Comparison of ENCODE assay signal across 1 cellular context in the genomic region with DNA sequence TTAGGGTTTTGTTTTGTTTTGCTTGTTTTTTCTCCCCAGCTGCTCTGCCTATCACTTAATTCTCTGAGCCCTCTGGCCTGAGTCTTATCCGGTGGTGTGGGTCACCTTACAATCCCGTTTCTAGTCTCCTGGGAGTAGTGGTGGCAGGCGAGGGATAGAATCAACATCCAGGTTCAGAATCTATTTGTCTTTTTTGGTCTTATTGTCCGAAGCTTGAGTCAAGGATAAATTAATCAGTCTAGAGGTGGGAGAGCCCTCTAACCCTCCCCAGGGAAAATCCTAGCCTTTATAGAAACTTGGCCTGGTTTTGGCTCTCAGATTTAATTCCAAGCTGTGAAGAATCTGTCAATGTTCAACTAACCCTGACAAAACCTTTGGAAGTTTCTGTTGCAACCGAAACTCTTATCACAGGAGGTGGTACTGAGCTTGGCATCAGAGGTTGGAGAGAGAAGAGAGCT.
TF ChIP-seq lines count a peak whose summit lies in the region.

No MANE protein-coding gene starts in this region.

TF ChIP-seq in HepG2, 621 proteins besides CTCF, POLR2A, EP300 and RAD21 (continued from another document):
- TF ChIP-seq, protein P1, sequence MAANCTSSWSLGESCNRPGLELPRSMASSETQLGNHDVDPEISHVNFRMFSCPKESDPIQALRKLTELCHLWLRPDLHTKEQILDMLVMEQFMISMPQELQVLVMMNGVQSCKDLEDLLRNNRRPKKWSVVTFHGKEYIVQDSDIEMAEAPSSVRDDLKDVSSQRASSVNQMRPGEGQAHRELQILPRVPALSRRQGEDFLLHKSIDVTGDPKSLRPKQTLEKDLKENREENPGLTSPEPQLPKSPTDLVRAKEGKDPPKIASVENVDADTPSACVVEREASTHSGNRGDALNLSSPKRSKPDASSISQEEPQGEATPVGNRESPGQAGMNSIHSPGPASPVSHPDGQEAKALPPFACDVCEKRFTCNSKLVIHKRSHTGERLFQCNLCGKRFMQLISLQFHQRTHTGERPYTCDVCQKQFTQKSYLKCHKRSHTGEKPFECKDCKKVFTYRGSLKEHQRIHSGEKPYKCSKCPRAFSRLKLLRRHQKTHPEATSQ (CRISPR knock-in tag; IDR thresholded peaks at IDR 0.05; ENCODE audit: borderline replicate concordance), result no peak
- TF ChIP-seq MAF1 (CRISPR knock-in tag; IDR thresholded peaks at IDR 0.05; ENCODE audit: borderline replicate concordance) (no peak), TBX2 (CRISPR knock-in tag; IDR thresholded peaks at IDR 0.05; ENCODE audit: borderline replicate concordance) (peak; percentile 63; the same call in 1 of the 2 replicates), PITX1 (CRISPR knock-in tag; IDR thresholded peaks at IDR 0.05) (0 out of 2 replicates have a peak, but pooled peaks have one; percentile 20), CREB1 (IDR thresholded peaks at IDR 0.05) (no peak), CREB1 (CRISPR knock-in tag; IDR thresholded peaks at IDR 0.05) (peak; percentile 47; the same call in 1 of the 2 replicates), ZMYM4 (CRISPR knock-in tag; IDR thresholded peaks at IDR 0.05) (peak; percentile 13; the same call in 1 of the 2 replicates), SOX6 (IDR thresholded peaks at IDR 0.05) (no peak), SOX6 (CRISPR knock-in tag; IDR thresholded peaks at IDR 0.05) (peak; percentile 57; the same call in 1 of the 2 replicates), ZNF558 (CRISPR knock-in tag; IDR thresholded peaks at IDR 0.05; ENCODE audit: borderline replicate concordance) (no peak), HMG20A (CRISPR knock-in tag; IDR thresholded peaks at IDR 0.05; ENCODE audit: borderline replicate concordance) (0 out of 2 replicates have a peak, but pooled peaks have one; percentile 18), KLF16 (CRISPR knock-in tag; IDR thresholded peaks at IDR 0.05) (peak in 1 of 2 experiments; percentile 47; a peak in 1 of 4 replicates), MBNL3 (CRISPR knock-in tag; conservative IDR thresholded peaks at IDR 0.05) (no peak), ZSCAN29 (CRISPR knock-in tag; conservative IDR thresholded peaks at IDR 0.05) (no peak), MED1 (CRISPR knock-in tag; IDR thresholded peaks at IDR 0.05) (0 out of 2 replicates have a peak, but pooled peaks have one; percentile 8), ZNF430 (CRISPR knock-in tag; IDR thresholded peaks at IDR 0.05) (no peak), NR2F2 (IDR thresholded peaks at IDR 0.05; ENCODE audit: borderline replicate concordance, low read depth) (no peak), FOXA1 (IDR thresholded peaks at IDR 0.05) (no peak), FOXA1 (CRISPR knock-in tag; IDR thresholded peaks at IDR 0.05) (no peak), ZNF10 (CRISPR knock-in tag; IDR thresholded peaks at IDR 0.05; ENCODE audit: borderline replicate concordance, low read depth) (no peak), SAP130 (CRISPR knock-in tag; IDR thresholded peaks at IDR 0.05; ENCODE audit: low read depth) (peak; percentile 21; the same call in 1 of the 2 replicates), ZSCAN31 (CRISPR knock-in tag; IDR thresholded peaks at IDR 0.05; ENCODE audit: low read depth) (no peak), HMG20B (CRISPR knock-in tag; conservative IDR thresholded peaks at IDR 0.05) (no peak), ZNF572 (CRISPR knock-in tag; IDR thresholded peaks at IDR 0.05) (no peak)
- TF ChIP-seq, protein P2, sequence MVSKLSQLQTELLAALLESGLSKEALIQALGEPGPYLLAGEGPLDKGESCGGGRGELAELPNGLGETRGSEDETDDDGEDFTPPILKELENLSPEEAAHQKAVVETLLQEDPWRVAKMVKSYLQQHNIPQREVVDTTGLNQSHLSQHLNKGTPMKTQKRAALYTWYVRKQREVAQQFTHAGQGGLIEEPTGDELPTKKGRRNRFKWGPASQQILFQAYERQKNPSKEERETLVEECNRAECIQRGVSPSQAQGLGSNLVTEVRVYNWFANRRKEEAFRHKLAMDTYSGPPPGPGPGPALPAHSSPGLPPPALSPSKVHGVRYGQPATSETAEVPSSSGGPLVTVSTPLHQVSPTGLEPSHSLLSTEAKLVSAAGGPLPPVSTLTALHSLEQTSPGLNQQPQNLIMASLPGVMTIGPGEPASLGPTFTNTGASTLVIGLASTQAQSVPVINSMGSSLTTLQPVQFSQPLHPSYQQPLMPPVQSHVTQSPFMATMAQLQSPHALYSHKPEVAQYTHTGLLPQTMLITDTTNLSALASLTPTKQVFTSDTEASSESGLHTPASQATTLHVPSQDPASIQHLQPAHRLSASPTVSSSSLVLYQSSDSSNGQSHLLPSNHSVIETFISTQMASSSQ (IDR thresholded peaks at IDR 0.05; ENCODE audit: low read depth), result peak; percentile 85
- TF ChIP-seq, protein P2 (CRISPR knock-in tag; IDR thresholded peaks at IDR 0.05; ENCODE audit: borderline replicate concordance), result peak; percentile 87
- TF ChIP-seq, protein P3, sequence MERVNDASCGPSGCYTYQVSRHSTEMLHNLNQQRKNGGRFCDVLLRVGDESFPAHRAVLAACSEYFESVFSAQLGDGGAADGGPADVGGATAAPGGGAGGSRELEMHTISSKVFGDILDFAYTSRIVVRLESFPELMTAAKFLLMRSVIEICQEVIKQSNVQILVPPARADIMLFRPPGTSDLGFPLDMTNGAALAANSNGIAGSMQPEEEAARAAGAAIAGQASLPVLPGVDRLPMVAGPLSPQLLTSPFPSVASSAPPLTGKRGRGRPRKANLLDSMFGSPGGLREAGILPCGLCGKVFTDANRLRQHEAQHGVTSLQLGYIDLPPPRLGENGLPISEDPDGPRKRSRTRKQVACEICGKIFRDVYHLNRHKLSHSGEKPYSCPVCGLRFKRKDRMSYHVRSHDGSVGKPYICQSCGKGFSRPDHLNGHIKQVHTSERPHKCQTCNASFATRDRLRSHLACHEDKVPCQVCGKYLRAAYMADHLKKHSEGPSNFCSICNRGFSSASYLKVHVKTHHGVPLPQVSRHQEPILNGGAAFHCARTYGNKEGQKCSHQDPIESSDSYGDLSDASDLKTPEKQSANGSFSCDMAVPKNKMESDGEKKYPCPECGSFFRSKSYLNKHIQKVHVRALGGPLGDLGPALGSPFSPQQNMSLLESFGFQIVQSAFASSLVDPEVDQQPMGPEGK (CRISPR knock-in tag; IDR thresholded peaks at IDR 0.05), result peak; percentile 58; the same call in 1 of the 2 replicates
- TF ChIP-seq, protein P4, sequence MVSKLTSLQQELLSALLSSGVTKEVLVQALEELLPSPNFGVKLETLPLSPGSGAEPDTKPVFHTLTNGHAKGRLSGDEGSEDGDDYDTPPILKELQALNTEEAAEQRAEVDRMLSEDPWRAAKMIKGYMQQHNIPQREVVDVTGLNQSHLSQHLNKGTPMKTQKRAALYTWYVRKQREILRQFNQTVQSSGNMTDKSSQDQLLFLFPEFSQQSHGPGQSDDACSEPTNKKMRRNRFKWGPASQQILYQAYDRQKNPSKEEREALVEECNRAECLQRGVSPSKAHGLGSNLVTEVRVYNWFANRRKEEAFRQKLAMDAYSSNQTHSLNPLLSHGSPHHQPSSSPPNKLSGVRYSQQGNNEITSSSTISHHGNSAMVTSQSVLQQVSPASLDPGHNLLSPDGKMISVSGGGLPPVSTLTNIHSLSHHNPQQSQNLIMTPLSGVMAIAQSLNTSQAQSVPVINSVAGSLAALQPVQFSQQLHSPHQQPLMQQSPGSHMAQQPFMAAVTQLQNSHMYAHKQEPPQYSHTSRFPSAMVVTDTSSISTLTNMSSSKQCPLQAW (CRISPR knock-in tag; IDR thresholded peaks at IDR 0.05), result peak; percentile 56; the same call in 1 of the 2 replicates
- TF ChIP-seq, protein P5, sequence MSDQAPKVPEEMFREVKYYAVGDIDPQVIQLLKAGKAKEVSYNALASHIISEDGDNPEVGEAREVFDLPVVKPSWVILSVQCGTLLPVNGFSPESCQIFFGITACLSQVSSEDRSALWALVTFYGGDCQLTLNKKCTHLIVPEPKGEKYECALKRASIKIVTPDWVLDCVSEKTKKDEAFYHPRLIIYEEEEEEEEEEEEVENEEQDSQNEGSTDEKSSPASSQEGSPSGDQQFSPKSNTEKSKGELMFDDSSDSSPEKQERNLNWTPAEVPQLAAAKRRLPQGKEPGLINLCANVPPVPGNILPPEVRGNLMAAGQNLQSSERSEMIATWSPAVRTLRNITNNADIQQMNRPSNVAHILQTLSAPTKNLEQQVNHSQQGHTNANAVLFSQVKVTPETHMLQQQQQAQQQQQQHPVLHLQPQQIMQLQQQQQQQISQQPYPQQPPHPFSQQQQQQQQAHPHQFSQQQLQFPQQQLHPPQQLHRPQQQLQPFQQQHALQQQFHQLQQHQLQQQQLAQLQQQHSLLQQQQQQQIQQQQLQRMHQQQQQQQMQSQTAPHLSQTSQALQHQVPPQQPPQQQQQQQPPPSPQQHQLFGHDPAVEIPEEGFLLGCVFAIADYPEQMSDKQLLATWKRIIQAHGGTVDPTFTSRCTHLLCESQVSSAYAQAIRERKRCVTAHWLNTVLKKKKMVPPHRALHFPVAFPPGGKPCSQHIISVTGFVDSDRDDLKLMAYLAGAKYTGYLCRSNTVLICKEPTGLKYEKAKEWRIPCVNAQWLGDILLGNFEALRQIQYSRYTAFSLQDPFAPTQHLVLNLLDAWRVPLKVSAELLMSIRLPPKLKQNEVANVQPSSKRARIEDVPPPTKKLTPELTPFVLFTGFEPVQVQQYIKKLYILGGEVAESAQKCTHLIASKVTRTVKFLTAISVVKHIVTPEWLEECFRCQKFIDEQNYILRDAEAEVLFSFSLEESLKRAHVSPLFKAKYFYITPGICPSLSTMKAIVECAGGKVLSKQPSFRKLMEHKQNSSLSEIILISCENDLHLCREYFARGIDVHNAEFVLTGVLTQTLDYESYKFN (CRISPR knock-in tag; conservative IDR thresholded peaks at IDR 0.05), result peak; percentile 59
- TF ChIP-seq, protein P6, sequence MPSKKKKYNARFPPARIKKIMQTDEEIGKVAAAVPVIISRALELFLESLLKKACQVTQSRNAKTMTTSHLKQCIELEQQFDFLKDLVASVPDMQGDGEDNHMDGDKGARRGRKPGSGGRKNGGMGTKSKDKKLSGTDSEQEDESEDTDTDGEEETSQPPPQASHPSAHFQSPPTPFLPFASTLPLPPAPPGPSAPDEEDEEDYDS (CRISPR knock-in tag; IDR thresholded peaks at IDR 0.05), result 0 out of 2 replicates have a peak, but pooled peaks have one; percentile 25
- TF ChIP-seq, protein P7, sequence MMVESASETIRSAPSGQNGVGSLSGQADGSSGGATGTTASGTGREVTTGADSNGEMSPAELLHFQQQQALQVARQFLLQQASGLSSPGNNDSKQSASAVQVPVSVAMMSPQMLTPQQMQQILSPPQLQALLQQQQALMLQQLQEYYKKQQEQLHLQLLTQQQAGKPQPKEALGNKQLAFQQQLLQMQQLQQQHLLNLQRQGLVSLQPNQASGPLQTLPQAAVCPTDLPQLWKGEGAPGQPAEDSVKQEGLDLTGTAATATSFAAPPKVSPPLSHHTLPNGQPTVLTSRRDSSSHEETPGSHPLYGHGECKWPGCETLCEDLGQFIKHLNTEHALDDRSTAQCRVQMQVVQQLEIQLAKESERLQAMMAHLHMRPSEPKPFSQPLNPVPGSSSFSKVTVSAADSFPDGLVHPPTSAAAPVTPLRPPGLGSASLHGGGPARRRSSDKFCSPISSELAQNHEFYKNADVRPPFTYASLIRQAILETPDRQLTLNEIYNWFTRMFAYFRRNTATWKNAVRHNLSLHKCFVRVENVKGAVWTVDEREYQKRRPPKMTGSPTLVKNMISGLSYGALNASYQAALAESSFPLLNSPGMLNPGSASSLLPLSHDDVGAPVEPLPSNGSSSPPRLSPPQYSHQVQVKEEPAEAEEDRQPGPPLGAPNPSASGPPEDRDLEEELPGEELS (CRISPR knock-in tag; IDR thresholded peaks at IDR 0.05), result 0 out of 2 replicates have a peak, but pooled peaks have one; percentile 15
- TF ChIP-seq, protein P8, sequence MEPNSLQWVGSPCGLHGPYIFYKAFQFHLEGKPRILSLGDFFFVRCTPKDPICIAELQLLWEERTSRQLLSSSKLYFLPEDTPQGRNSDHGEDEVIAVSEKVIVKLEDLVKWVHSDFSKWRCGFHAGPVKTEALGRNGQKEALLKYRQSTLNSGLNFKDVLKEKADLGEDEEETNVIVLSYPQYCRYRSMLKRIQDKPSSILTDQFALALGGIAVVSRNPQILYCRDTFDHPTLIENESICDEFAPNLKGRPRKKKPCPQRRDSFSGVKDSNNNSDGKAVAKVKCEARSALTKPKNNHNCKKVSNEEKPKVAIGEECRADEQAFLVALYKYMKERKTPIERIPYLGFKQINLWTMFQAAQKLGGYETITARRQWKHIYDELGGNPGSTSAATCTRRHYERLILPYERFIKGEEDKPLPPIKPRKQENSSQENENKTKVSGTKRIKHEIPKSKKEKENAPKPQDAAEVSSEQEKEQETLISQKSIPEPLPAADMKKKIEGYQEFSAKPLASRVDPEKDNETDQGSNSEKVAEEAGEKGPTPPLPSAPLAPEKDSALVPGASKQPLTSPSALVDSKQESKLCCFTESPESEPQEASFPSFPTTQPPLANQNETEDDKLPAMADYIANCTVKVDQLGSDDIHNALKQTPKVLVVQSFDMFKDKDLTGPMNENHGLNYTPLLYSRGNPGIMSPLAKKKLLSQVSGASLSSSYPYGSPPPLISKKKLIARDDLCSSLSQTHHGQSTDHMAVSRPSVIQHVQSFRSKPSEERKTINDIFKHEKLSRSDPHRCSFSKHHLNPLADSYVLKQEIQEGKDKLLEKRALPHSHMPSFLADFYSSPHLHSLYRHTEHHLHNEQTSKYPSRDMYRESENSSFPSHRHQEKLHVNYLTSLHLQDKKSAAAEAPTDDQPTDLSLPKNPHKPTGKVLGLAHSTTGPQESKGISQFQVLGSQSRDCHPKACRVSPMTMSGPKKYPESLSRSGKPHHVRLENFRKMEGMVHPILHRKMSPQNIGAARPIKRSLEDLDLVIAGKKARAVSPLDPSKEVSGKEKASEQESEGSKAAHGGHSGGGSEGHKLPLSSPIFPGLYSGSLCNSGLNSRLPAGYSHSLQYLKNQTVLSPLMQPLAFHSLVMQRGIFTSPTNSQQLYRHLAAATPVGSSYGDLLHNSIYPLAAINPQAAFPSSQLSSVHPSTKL (CRISPR knock-in tag; IDR thresholded peaks at IDR 0.05), result peak; percentile 41; the same call in 1 of the 2 replicates
